16 cellular contexts compared by ENCODE assay signal in the genomic region with DNA sequence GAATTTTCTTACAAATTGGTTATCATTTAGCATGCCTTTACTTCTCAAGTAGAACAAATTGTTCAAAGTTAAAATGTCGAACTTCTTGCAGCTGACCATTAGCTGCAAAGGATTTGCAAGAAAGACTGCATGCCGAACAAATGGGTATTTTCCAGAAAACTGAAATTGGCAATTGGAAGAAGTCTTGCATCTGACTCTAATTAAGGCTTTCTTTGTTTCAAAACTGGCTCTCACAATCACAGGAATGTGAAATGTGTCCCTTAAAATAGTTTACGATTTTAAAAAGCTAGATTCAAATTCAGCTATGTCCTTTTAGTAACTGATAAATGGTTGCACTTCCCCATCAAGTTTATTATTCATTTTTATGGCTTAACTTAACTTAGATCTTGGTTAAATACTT.
"Had no signal": no experiment of that assay in that cellular context is flagged by ENCODE, and none has a peak within 500 bp of the region (broad histone marks: within the 10 kb centered on the region; RNA-seq: fewer than 3 reads in every experiment).

No MANE protein-coding gene starts in this region.

- H3K4me3 ChIP-seq: adrenal gland, neural progenitor cell, psoas muscle, tibial nerve had no signal

- DNase-seq: activated CD4-positive, alpha-beta T cell treated with anti-CD3 and anti-CD28 coated beads, Interleukin-2, amount 50 U/mL, for 4 hours; activated gamma-delta T cell; adrenal gland; effector memory CD4-positive, alpha-beta T cell; glutamatergic neuron; hippocampal formation; left cardiac atrium; mesendoderm; naive thymus-derived CD4-positive, alpha-beta T cell; psoas muscle; right cardiac atrium; stimulated activated CD4-positive, alpha-beta T cell treated with anti-CD3 and anti-CD28 coated beads, Interleukin-2, amount 100 ng/mL, for 24 hours; stimulated activated naive CD4-positive, alpha-beta T cell treated with Interleukin-2 at 50 U/mL for 16 hours; substantia nigra had no signal

- H3K9me3 ChIP-seq: adrenal gland, psoas muscle, tibial nerve had no signal

- H3K4me2 ChIP-seq: neural progenitor cell had no signal

- ATAC-seq: left cardiac atrium; naive thymus-derived CD4-positive, alpha-beta T cell; psoas muscle; right cardiac atrium had no signal

- H3K4me1 ChIP-seq: adrenal gland, neural progenitor cell, psoas muscle had no signal

- H3K9ac ChIP-seq: neural progenitor cell had no signal

- H3K27me3 ChIP-seq: adrenal gland, neural progenitor cell, tibial nerve had no signal

- H3K36me3 ChIP-seq: adrenal gland, neural progenitor cell, tibial nerve had no signal

- H2AFZ ChIP-seq: neural progenitor cell had no signal

- H3K27ac ChIP-seq: adrenal gland, neural progenitor cell, psoas muscle, tibial nerve had no signal
